Comparison of ENCODE assay signal across 13 cellular contexts in the genomic region with DNA sequence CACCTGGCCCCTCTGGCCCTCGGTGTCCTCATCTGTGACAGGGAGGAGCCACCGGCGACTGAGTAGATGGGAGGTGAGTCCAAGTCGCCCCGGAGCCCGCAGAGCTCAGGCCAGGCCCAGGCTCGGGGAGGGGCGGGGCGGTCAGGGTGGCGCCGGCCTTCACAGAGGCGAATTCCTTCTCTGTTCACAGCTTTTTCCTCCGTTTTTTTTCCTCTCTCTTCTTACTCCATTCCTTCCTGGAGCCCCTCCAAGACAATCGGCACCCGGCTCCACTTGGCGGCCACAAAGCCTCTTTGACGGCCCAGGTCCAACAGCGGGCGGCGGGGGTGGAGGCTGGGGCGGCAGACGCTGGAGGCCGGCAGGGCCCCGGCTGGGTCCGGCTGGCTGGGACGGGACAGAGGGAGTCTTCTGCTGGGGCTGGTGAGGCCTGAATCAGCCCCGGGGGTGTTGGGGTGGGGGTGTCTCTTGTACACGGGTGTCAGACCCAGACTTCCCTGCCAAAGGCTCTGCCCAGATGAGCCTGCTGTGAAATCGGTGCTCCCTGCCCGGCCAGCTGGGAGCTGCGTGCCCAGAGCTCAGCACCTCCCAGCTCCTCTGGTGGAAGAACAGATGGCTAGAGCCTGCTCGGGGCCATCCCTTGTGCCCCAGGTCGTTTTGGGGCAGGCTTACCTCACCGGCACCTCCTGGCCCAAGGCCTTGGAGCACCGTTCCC. TPM values are rescaled to one million over a fixed set of nuclear protein-coding genes. Genes with fewer than 3 reads are reported as not detected.
DNase-seq lines count a peak whose midpoint lies in the region; ATAC-seq and TF ChIP-seq lines count a peak whose summit lies in the region.
"Had no signal": no experiment of that assay in that cellular context is flagged by ENCODE, and none has a peak within 500 bp of the region (broad histone marks: within the 10 kb centered on the region; RNA-seq: fewer than 3 reads in every experiment).

No MANE protein-coding gene starts in this region.

- ATAC-seq in GM21786 (IDR thresholded peaks at IDR 0.05; ENCODE audit: unreplicated experiment) (no peak), HG03442 (IDR thresholded peaks at IDR 0.05; ENCODE audit: unreplicated experiment) (no peak), HG02870 (IDR thresholded peaks at IDR 0.05; ENCODE audit: unreplicated experiment) (no peak)
- ATAC-seq: T-helper 17 cell had no signal

- H3K4me3 ChIP-seq in ACC112 (ENCODE audit: low read depth, low read length) (peak overlapping the region; percentile 73), SJSA1 (peak overlapping the region; percentile 28), foreskin fibroblast (ENCODE audit: low read depth in 1 of 2, low read length in 2 of 2) (no peak overlapping the region)
- H3K4me3 ChIP-seq: adrenal gland had no signal

- no peaks in the 10 kb centered on the region for H3K27me3 ChIP-seq in ACC112 (ENCODE audit: insufficient read depth, low read length)
- no peaks in the 10 kb centered on the region for H3K27me3 ChIP-seq in SJSA1 (replicated peaks)
- H3K27me3 ChIP-seq: adrenal gland had no signal

- H3K9me3 ChIP-seq in SJSA1 (replicated peaks): no peaks in the 10 kb centered on the region
- H3K9me3 ChIP-seq: adrenal gland had no signal

- H3K27ac ChIP-seq in ACC112 (ENCODE audit: low read depth, low read length) (peak overlapping the region; percentile 61), SJSA1 (peak overlapping the region; percentile 54)

- TF ChIP-seq CTCF in foreskin fibroblast (IDR thresholded peaks at IDR 0.05; ENCODE audit: low read depth, low read length): no peak

- peaks cover 13% of the 10 kb centered on the region for H3K4me1 ChIP-seq in ACC112 (ENCODE audit: control insufficient read depth, insufficient read depth, low read length, unreplicated experiment)
- H3K4me1 ChIP-seq in SJSA1 (replicated peaks): peaks cover 14% of the 10 kb centered on the region

- DNase-seq in SJSA1 (ENCODE audit: low read depth in 1 of 2, low spot score in 2 of 2): peak; percentile 36 to 52
- DNase-seq in foreskin fibroblast: peak; percentile 55 to 83
- peak in 47 of 56 donors; percentile 14 to 79 (median 46) for DNase-seq in nucleus accumbens (lab: John Stamatoyannopoulos, UW)
- no peak for DNase-seq in activated effector memory CD4-positive, alpha-beta T cell treated with Interleukin-2 at 50 U/mL for 16 hours
- DNase-seq: adrenal gland, foreskin melanocyte, NCI-H146, T-helper 17 cell had no signal

- no peaks in the 10 kb centered on the region for H3K79me2 ChIP-seq in ACC112 (ENCODE audit: control insufficient read depth, insufficient read depth, low read length, unreplicated experiment)

- H3K36me3 ChIP-seq in ACC112 (ENCODE audit: insufficient read depth, low read length) (no peaks in the 10 kb centered on the region), SJSA1 (no peaks in the 10 kb centered on the region)
- H3K36me3 ChIP-seq: adrenal gland had no signal

- H2AFZ ChIP-seq in ACC112 (ENCODE audit: low read length, unreplicated experiment): peak overlapping the region; percentile 65

RNA-seq across cellular contexts. Expression of a gene that starts 22.6 kb away (rescaled TPM):
- 12.9 and 21.5 TPM in 2 replicates for total RNA-seq in SJSA1 (2014; rRNA removed; shearing (Covaris generic))

RNA-seq across cellular contexts. Expression of a gene that starts 40.8 kb away (rescaled TPM):
- not detected in 2 replicates for total RNA-seq in SJSA1 (2014; rRNA removed; shearing (Covaris generic))
- total RNA-seq: activated CD8-positive, alpha-beta memory T cell treated with anti-CD3 and anti-CD28 coated beads for 36 hours had no signal

RNA-seq across cellular contexts. Expression of a gene that starts 47.2 kb away (rescaled TPM):
- 1.4 and 2.4 TPM in 2 replicates for total RNA-seq in SJSA1 (2014; rRNA removed; shearing (Covaris generic))

Comparison
In these comparisons a context has a peak if more than half of its experiments do, and no peak if none do; other contexts are left out.
1. H3K4me3 ChIP-seq: peak in ACC112 (single experiment) and SJSA1 (single experiment); none in foreskin fibroblast (0 of 2).